17 cellular contexts compared by ENCODE assay signal in genomic region chr1:33715195-33715811, GRCh38.
DNase-seq lines count a peak whose midpoint lies in the region; ATAC-seq and TF ChIP-seq lines count a peak whose summit lies in the region.
"Had no signal": no experiment of that assay in that cellular context is flagged by ENCODE, and none has a peak within 500 bp of the region (broad histone marks: within the 10 kb centered on the region; RNA-seq: fewer than 3 reads in every experiment).

No MANE protein-coding gene starts in this region.

- TF ChIP-seq CTCF in endodermal cell (conservative IDR thresholded peaks at IDR 0.05): no peak
- TF ChIP-seq CTCF in osteoblast (IDR thresholded peaks at IDR 0.05; ENCODE audit: extremely low read depth, low read depth, low read length): no peak
- no peak for TF ChIP-seq CTCF in type B pancreatic cell (conservative IDR thresholded peaks at IDR 0.05)
- TF ChIP-seq CTCF in tibial nerve (IDR thresholded peaks at IDR 0.05): no peak

- ATAC-seq in HG03139 (IDR thresholded peaks at IDR 0.05; ENCODE audit: unreplicated experiment) (no peak), GM19023 (IDR thresholded peaks at IDR 0.05; ENCODE audit: unreplicated experiment) (no peak)

- no peak for TF ChIP-seq EP300 in tibial nerve (IDR thresholded peaks at IDR 0.05)

- H2AFZ ChIP-seq in osteoblast (ENCODE audit: low read length): no peak overlapping the region

- H3K9ac ChIP-seq in endodermal cell (ENCODE audit: extremely low read depth, low read length, poor library complexity, severe bottlenecking): no peak overlapping the region

- H3K27ac Mint-ChIP-seq in endodermal cell (no peak overlapping the region), type B pancreatic cell (no peak overlapping the region)
- H3K27ac Mint-ChIP-seq: CD4-positive, alpha-beta memory T cell; HFFc6 had no signal

- H3K4me1 Mint-ChIP-seq in endodermal cell (no peaks in the 10 kb centered on the region), type B pancreatic cell (ENCODE audit: unreplicated experiment) (peaks cover 6% of the 10 kb centered on the region)
- H3K4me1 Mint-ChIP-seq: CD4-positive, alpha-beta memory T cell had no signal

- DNase-seq in ecto neural progenitor cell (ENCODE audit: low spot score) (peak; percentile 27), endodermal cell (peak; percentile 28), osteoblast (ENCODE audit: insufficient read length, low spot score, missing footprints) (peak; percentile 55), type B pancreatic cell (ENCODE audit: extremely low spot score, unreplicated experiment) (peak; percentile 49), tibial nerve (ENCODE audit: low spot score in 2 of 2) (no peak)
- DNase-seq: C1 segment of cervical spinal cord; Calu3; CD4-positive, alpha-beta memory T cell; COR-L47; DMS53; DMS79 treated with DMSO at 0.1 percent for 48 hours; GF-D8; GOT3; HFFc6 had no signal

- no peaks in the 10 kb centered on the region for H3K36me3 Mint-ChIP-seq in endodermal cell (ENCODE audit: low read depth)
- no peaks in the 10 kb centered on the region for H3K36me3 Mint-ChIP-seq in type B pancreatic cell
- H3K36me3 Mint-ChIP-seq: CD4-positive, alpha-beta memory T cell had no signal

- H3K36me3 ChIP-seq in endodermal cell (ENCODE audit: control insufficient read depth, insufficient read depth, low read length) (no peaks in the 10 kb centered on the region), osteoblast (ENCODE audit: insufficient read depth, low read length) (no peaks in the 10 kb centered on the region), tibial nerve (no peaks in the 10 kb centered on the region)
- H3K36me3 ChIP-seq: HAP-1 had no signal

- H3K4me3 Mint-ChIP-seq in endodermal cell (no peak overlapping the region), type B pancreatic cell (no peak overlapping the region)
- H3K4me3 Mint-ChIP-seq: CD4-positive, alpha-beta memory T cell; HFFc6 had no signal

- H3K27me3 Mint-ChIP-seq in endodermal cell (ENCODE audit: insufficient read depth) (peaks cover 3% of the 10 kb centered on the region), type B pancreatic cell (peaks cover 25% of the 10 kb centered on the region)

- TF ChIP-seq POLR2A in tibial nerve (IDR thresholded peaks at IDR 0.05): no peak

- H4K20me1 ChIP-seq in osteoblast (ENCODE audit: insufficient read depth, low read length): no peaks in the 10 kb centered on the region

- no peaks in the 10 kb centered on the region for H3K9me3 ChIP-seq in endodermal cell (ENCODE audit: control insufficient read depth, low read length)
- H3K9me3 ChIP-seq in osteoblast (ENCODE audit: low read depth, low read length): no peaks in the 10 kb centered on the region
- H3K9me3 ChIP-seq in tibial nerve: no peaks in the 10 kb centered on the region
- H3K9me3 ChIP-seq: HAP-1 had no signal

- H3K27ac ChIP-seq in endodermal cell (ENCODE audit: low read depth, low read length) (no peak overlapping the region), osteoblast (ENCODE audit: low read depth, low read length) (no peak overlapping the region), tibial nerve (no peak overlapping the region)

- H3K4me3 ChIP-seq in endodermal cell (ENCODE audit: low read length): no peak overlapping the region
- no peak overlapping the region for H3K4me3 ChIP-seq in osteoblast (ENCODE audit: insufficient read depth, low read length)
- no peak overlapping the region for H3K4me3 ChIP-seq in tibial nerve
- H3K4me3 ChIP-seq: HAP-1 had no signal

- no peaks in the 10 kb centered on the region for H3K79me2 ChIP-seq in osteoblast (ENCODE audit: insufficient read depth, low read length)

- no peak overlapping the region for H3K4me2 ChIP-seq in osteoblast (ENCODE audit: insufficient read depth, low read length)

- 96% methylated on average over 4 to 7 of the region's 7 CpGs for WGBS in endodermal cell (ENCODE audit: insufficient coverage in 1 of 2, insufficient read length in 1 of 2), 2 experiments
- WGBS in tibial nerve, 2 donors: 78 to 80% methylated on average over 7 of the region's 7 CpGs

- H3K9me3 Mint-ChIP-seq in endodermal cell (no peaks in the 10 kb centered on the region), type B pancreatic cell (no peaks in the 10 kb centered on the region)

- no peaks in the 10 kb centered on the region for H3K4me1 ChIP-seq in endodermal cell (ENCODE audit: control insufficient read depth, insufficient read depth, low read length)
- H3K4me1 ChIP-seq in osteoblast (ENCODE audit: insufficient read depth, low read length): no peaks in the 10 kb centered on the region
- H3K4me1 ChIP-seq in tibial nerve: no peaks in the 10 kb centered on the region
- H3K4me1 ChIP-seq: HAP-1 had no signal

- H3K27me3 ChIP-seq in endodermal cell (ENCODE audit: control insufficient read depth, insufficient read depth, low read length, poor library complexity, severe bottlenecking) (no peaks in the 10 kb centered on the region), osteoblast (ENCODE audit: insufficient read depth, low read length) (no peaks in the 10 kb centered on the region), tibial nerve (no peaks in the 10 kb centered on the region)

Comparison
In these comparisons a context has a peak if more than half of its experiments do, and no peak if none do; other contexts are left out.
1. DNase-seq: peak in ecto neural progenitor cell (single experiment), endodermal cell (single experiment), osteoblast (single experiment) and type B pancreatic cell (single experiment); none in tibial nerve (0 of 2).